8 cellular contexts compared by ENCODE assay signal in the genomic region with DNA sequence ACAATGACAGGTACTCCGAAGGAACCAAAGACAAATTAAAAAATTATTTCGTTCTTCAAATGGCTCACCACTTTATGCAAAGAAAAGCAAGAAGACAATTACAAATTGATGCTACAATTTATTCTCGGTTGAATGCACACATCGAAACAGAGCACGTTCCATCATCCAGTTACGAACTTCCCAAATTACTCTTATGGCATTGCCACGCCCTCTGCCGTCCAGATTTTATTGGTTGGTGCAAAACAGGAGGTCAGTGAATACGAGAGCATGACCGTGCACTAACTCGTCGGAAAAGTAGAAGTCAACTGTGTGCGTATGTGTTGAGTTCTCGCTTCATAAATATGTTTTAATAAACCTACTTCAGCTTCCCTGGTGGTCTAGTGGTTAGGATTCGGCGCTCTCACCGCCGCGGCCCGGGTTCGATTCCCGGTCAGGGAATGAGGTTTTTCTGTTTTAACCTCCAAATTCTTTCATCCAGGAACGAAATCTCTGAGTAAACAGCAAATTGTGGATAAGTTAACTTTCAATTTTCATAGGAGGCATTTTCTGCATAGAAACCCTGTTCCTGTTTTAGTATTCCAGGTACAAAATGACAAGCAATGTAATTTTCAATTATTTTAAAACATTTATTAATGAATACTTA. TPM values are rescaled to one million over a fixed set of nuclear protein-coding genes. Genes with fewer than 3 reads are reported as not detected.
A peak's percentile ranks its signal among the peaks of the same experiment; 100 is the strongest.
DNase-seq lines count a peak whose midpoint lies in the region; ATAC-seq and TF ChIP-seq lines count a peak whose summit lies in the region.

No MANE protein-coding gene starts in this region.

- H3K4me3 Mint-ChIP-seq in chondrocyte (ENCODE audit: unreplicated experiment) = peak overlapping the region; percentile 70

- H3K27ac Mint-ChIP-seq in chondrocyte (ENCODE audit: unreplicated experiment) = peak overlapping the region; percentile 90

- H3K9me3 Mint-ChIP-seq in chondrocyte (ENCODE audit: low read depth) = no peaks in the 10 kb centered on the region

- H3K36me3 Mint-ChIP-seq in chondrocyte (ENCODE audit: low read depth) = no peaks in the 10 kb centered on the region

- DNase-seq in GM12865 (ENCODE audit: low read depth) (peak; percentile 87), NCI-H345 (lab: John Stamatoyannopoulos, UW) (peak; percentile 81), chondrocyte (ENCODE audit: low spot score) (no peak), kidney epithelial cell (ENCODE audit: low read depth) (no peak)
- DNase-seq in activated CD4-positive, alpha-beta T cell treated with anti-CD3 and anti-CD28 coated beads for 1 hour = peak; percentile 66
- peak; percentile 58 to 66 for DNase-seq in stimulated activated CD4-positive, alpha-beta T cell treated with anti-CD3 and anti-CD28 coated beads, Interleukin-15, amount 100 ng/mL, for 1 hour (ENCODE audit: low read depth in 1 of 2, low spot score in 1 of 2)

- TF ChIP-seq CTCF in GM12865 (IDR thresholded peaks at IDR 0.05; ENCODE audit: insufficient read depth, low read depth, low read length, missing control alignments) (no peak), chondrocyte (IDR thresholded peaks at IDR 0.05) (no peak), kidney epithelial cell (IDR thresholded peaks at IDR 0.05; ENCODE audit: insufficient read depth, low read length, poor library complexity, severe bottlenecking) (no peak)

- peaks cover 48% of the 10 kb centered on the region for H3K4me1 Mint-ChIP-seq in chondrocyte (ENCODE audit: low read depth)

- no peaks in the 10 kb centered on the region for H3K27me3 Mint-ChIP-seq in chondrocyte (ENCODE audit: low read depth)

- ATAC-seq in HG03095 (IDR thresholded peaks at IDR 0.05; ENCODE audit: unreplicated experiment) = peak; percentile 40
- ATAC-seq in GM19351 (IDR thresholded peaks at IDR 0.05; ENCODE audit: unreplicated experiment) = no peak

- peaks cover 4% of the 10 kb centered on the region for H3K27me3 ChIP-seq in kidney epithelial cell (ENCODE audit: control insufficient read depth, insufficient read depth, low read length)

- H3K36me3 ChIP-seq in kidney epithelial cell (ENCODE audit: control insufficient read depth, insufficient read depth, low read length) = no peaks in the 10 kb centered on the region

- peak overlapping the region; percentile 74 for H3K4me3 ChIP-seq in GM12865 (ENCODE audit: low read depth, low read length)
- H3K4me3 ChIP-seq in kidney epithelial cell (ENCODE audit: low read depth, low read length) = peak overlapping the region; percentile 46

RNA-seq across cellular contexts. Expression of a gene that starts 23.2 kb away (rescaled TPM):
- 0.41 to 0.80 TPM (median 0.52 TPM) in 3 replicates for total RNA-seq in chondrocyte
- total RNA-seq in kidney epithelial cell = 2.6 and 2.7 TPM in 2 replicates

RNA-seq across cellular contexts. Expression of a gene that starts 58.2 kb away (rescaled TPM):
- 49.6 to 61.8 TPM (median 53.5 TPM) in 3 replicates for total RNA-seq in chondrocyte
- 101 and 119 TPM in 2 replicates for total RNA-seq in kidney epithelial cell

Comparison
In these comparisons a context has a peak if more than half of its experiments do, and no peak if none do; other contexts are left out.
1. DNase-seq: peak in GM12865 (single experiment), NCI-H345 (single experiment), activated CD4-positive, alpha-beta T cell treated with anti-CD3 and anti-CD28 coated beads for 1 hour (single experiment) and stimulated activated CD4-positive, alpha-beta T cell treated with anti-CD3 and anti-CD28 coated beads, Interleukin-15, amount 100 ng/mL, for 1 hour (2 of 2); none in chondrocyte (single experiment) and kidney epithelial cell (single experiment).